In genomic region chrX:53319614-53320542, GRCh38 we compare ENCODE assay signal across 8 cellular contexts. TPM values are rescaled to one million over a fixed set of nuclear protein-coding genes. Genes with fewer than 3 reads are reported as not detected.
DNase-seq lines count a peak whose midpoint lies in the region; FAIRE-seq and TF ChIP-seq lines count a peak whose summit lies in the region.

No MANE protein-coding gene starts in this region.

- H3K36me3 Mint-ChIP-seq in neural progenitor cell: no peaks in the 10 kb centered on the region

- H3F3A ChIP-seq in neural progenitor cell (ENCODE audit: low read depth): no peaks in the 10 kb centered on the region

- no peak for TF ChIP-seq POLR2A in endothelial cell of umbilical vein (IDR thresholded peaks at IDR 0.05; ENCODE audit: low read depth, low read length)

- no peaks in the 10 kb centered on the region for H4K20me1 ChIP-seq in endothelial cell of umbilical vein (replicated peaks; ENCODE audit: control insufficient read depth, extremely low read depth, insufficient read depth, low read length)
- no peaks in the 10 kb centered on the region for H4K20me1 ChIP-seq in neural progenitor cell (ENCODE audit: low read depth)

- TF ChIP-seq CTCF in endothelial cell of umbilical vein (IDR thresholded peaks at IDR 0.05; ENCODE audit: extremely low read depth in 1 of 2, insufficient read depth in 1 of 2, low read depth in 1 of 2, low read length in 2 of 2): no peak
- TF ChIP-seq CTCF in neural progenitor cell (IDR thresholded peaks at IDR 0.05): no peak

- H3K27me3 ChIP-seq in endothelial cell of umbilical vein (ENCODE audit: control insufficient read depth in 2 of 2, insufficient read depth in 2 of 2, low read length in 2 of 2) (peaks cover 42 to 46% of the 10 kb centered on the region in 2 experiments), neural progenitor cell (peaks cover 74% of the 10 kb centered on the region)

- dilution Hi-C loops in endothelial cell of umbilical vein (cut with MboI; ENCODE audit: extremely low pct_ligation_motif_present, low sequenced_read_pairs): no loop called here

- H3K9me3 Mint-ChIP-seq in neural progenitor cell: peaks cover 25% of the 10 kb centered on the region

- peaks cover 23% of the 10 kb centered on the region for H3K4me1 Mint-ChIP-seq in neural progenitor cell

- peak overlapping the region; percentile 89 for H3K4me3 Mint-ChIP-seq in neural progenitor cell

- H2AFZ ChIP-seq in endothelial cell of umbilical vein (ENCODE audit: low read depth, low read length) (no peak overlapping the region), neural progenitor cell (replicated peaks) (no peak overlapping the region)

- H3K36me3 ChIP-seq in endothelial cell of umbilical vein (ENCODE audit: control insufficient read depth in 2 of 2, extremely low read depth in 1 of 2, insufficient read depth in 2 of 2, low read length in 2 of 2) (no peaks in the 10 kb centered on the region), neural progenitor cell (no peaks in the 10 kb centered on the region)

- H3K79me2 ChIP-seq in endothelial cell of umbilical vein (ENCODE audit: control insufficient read depth, insufficient read depth, low read length) (no peaks in the 10 kb centered on the region), neural progenitor cell (ENCODE audit: low read depth) (no peaks in the 10 kb centered on the region)

- H3K9me1 ChIP-seq in endothelial cell of umbilical vein (replicated peaks; ENCODE audit: control insufficient read depth, extremely low read depth, insufficient read depth, low read length): no peaks in the 10 kb centered on the region

- POLR2A ChIA-PET in endothelial cell of umbilical vein (lab: Charles Lee): no interaction called here

- H3K27me3 Mint-ChIP-seq in neural progenitor cell (ENCODE audit: insufficient read depth, low read depth): peaks cover 25% of the 10 kb centered on the region

- intact Hi-C loops in endothelial cell of umbilical vein (cut with micrococcal nuclease): no loop called here

- H3K4me3 ChIP-seq in endothelial cell of umbilical vein (replicated peaks in 1 of 3; ENCODE audit: insufficient read depth in 1 of 3, low read depth in 1 of 3, low read length in 3 of 3): peak overlapping the region in 2 of 3 experiments; percentile 12 to 42
- H3K4me3 ChIP-seq in neural progenitor cell: peak overlapping the region; percentile 56

- no peak for FAIRE-seq in endothelial cell of umbilical vein (lab: Jason Lieb, UNC)
- FAIRE-seq in GM19239 (lab: Jason Lieb, UNC): no peak

- peak; percentile 15 for DNase-seq in CD1c-positive myeloid dendritic cell (ENCODE audit: extremely low spot score)
- peak; percentile 2 for DNase-seq in NCI-H69 (lab: John Stamatoyannopoulos, UW)
- no peak for DNase-seq in endothelial cell of umbilical vein (ENCODE audit: low read depth, low spot score)
- peak; percentile 24 for DNase-seq in neural progenitor cell (ENCODE audit: low spot score)
- DNase-seq in KG1 (lab: John Stamatoyannopoulos, UW): no peak
- DNase-seq in GM19239 (ENCODE audit: insufficient read length, low spot score): no peak
- DNase-seq in NCI-H2171 (lab: John Stamatoyannopoulos, UW): no peak
- no peak for DNase-seq in NCI-H510A treated with DMSO at 0.1 percent for 48 hours (lab: John Stamatoyannopoulos, UW)

- no peaks in the 10 kb centered on the region for H3K9me3 ChIP-seq in endothelial cell of umbilical vein (replicated peaks; ENCODE audit: control insufficient read depth, insufficient read depth, low read length)
- H3K9me3 ChIP-seq in neural progenitor cell (ENCODE audit: low read depth): peaks cover 4% of the 10 kb centered on the region

- BruUV-seq in endothelial cell of umbilical vein (replicated peaks; lab: Mats Ljungman, UMichigan): no TSS peak

- H3K27ac ChIP-seq in endothelial cell of umbilical vein (ENCODE audit: insufficient read depth, low read depth, low read length) (no peak overlapping the region), neural progenitor cell (no peak overlapping the region)

- peak overlapping the region; percentile 34 for H3K4me2 ChIP-seq in endothelial cell of umbilical vein (ENCODE audit: insufficient read depth, low read length)
- peak overlapping the region; percentile 93 for H3K4me2 ChIP-seq in neural progenitor cell

- H3K9ac ChIP-seq in endothelial cell of umbilical vein (replicated peaks; ENCODE audit: extremely low read depth, insufficient read depth, low read length) (no peak overlapping the region), neural progenitor cell (no peak overlapping the region)

- H3K4me1 ChIP-seq in endothelial cell of umbilical vein (ENCODE audit: control insufficient read depth, extremely low read depth, insufficient read depth, low read length) (peaks cover 5% of the 10 kb centered on the region), neural progenitor cell (no peaks in the 10 kb centered on the region)

- H3K27ac Mint-ChIP-seq in neural progenitor cell: no peak overlapping the region

- CTCF ChIA-PET in endothelial cell of umbilical vein (lab: Charles Lee): interaction anchor here (1.1 to 9.3 kb wide), 7 partner anchors 11 to 162 kb away, joined by 3 to 208 read pairs (median 3); partner anchors contain the start of genes RIBC1 and SMC1A

TF ChIP-seq in endothelial cell of umbilical vein, 7 proteins besides CTCF, POLR2A, EP300 and RAD21:
- TF ChIP-seq MAX (IDR thresholded peaks at IDR 0.05; ENCODE audit: insufficient read depth, insufficient read length) (no peak), GATA2 (IDR thresholded peaks at IDR 0.05; ENCODE audit: insufficient read depth, insufficient read length, low read depth, low read length) (no peak), EZH2 (IDR thresholded peaks at IDR 0.05; ENCODE audit: borderline replicate concordance, low read depth, low read length, severe bottlenecking) (no peak), FOS (IDR thresholded peaks at IDR 0.05; ENCODE audit: borderline replicate concordance, insufficient read depth, low read length) (no peak), POLR2AphosphoS5 (IDR thresholded peaks at IDR 0.05; ENCODE audit: insufficient read depth, low read depth, low read length) (no peak), MYC (IDR thresholded peaks at IDR 0.05; ENCODE audit: low read depth, low read length) (no peak), JUN (IDR thresholded peaks at IDR 0.05; ENCODE audit: borderline replicate concordance, insufficient read depth, insufficient read length, low read depth) (no peak)

RNA-seq across cellular contexts. Expression of gene IQSEC2, which starts 38.5 kb away (rescaled TPM):
- total RNA-seq in endothelial cell of umbilical vein (9.4 and 9.9 TPM in 2 replicates), neural progenitor cell (ENCODE audit: low replicate concordance) (3.5 and 8.3 TPM in 2 replicates)
- polyA plus RNA-seq in endothelial cell of umbilical vein: 5.4 and 6.7 TPM in 2 replicates
- 5.8 and 6.3 TPM in 2 replicates for polyA plus RNA-seq in endothelial cell of umbilical vein (2011; cell fraction: cytosol; rRNA removed)
- 12.5 and 13.9 TPM in 2 replicates for polyA plus RNA-seq in endothelial cell of umbilical vein (2011; cell fraction: nucleus; rRNA removed)
- polyA plus RNA-seq in endothelial cell of umbilical vein (2012): 7.1 and 11.5 TPM in 2 replicates
- polyA minus RNA-seq in endothelial cell of umbilical vein: 6.4 and 8.3 TPM in 2 replicates
- polyA minus RNA-seq in endothelial cell of umbilical vein (2011; cell fraction: cytosol; rRNA and poly(A)+ RNA removed): 9.2 TPM
- 7.3 and 8.5 TPM in 2 replicates for polyA minus RNA-seq in endothelial cell of umbilical vein (2011; cell fraction: nucleus; rRNA and poly(A)+ RNA removed)

Comparison
In these comparisons a context has a peak if more than half of its experiments do, and no peak if none do; other contexts are left out.
1. DNase-seq: peak in CD1c-positive myeloid dendritic cell (single experiment), NCI-H69 (single experiment) and neural progenitor cell (single experiment); none in endothelial cell of umbilical vein (single experiment), KG1 (single experiment), GM19239 (single experiment), NCI-H2171 (single experiment) and NCI-H510A treated with DMSO at 0.1 percent for 48 hours (single experiment).